ENCODE assay signal across 28 cellular contexts in genomic region chr4:108965472-108966076, GRCh38.
"Had no signal": no experiment of that assay in that cellular context is flagged by ENCODE, and none has a peak within 500 bp of the region (broad histone marks: within the 10 kb centered on the region; RNA-seq: fewer than 3 reads in every experiment).

No MANE protein-coding gene starts in this region.

- H3K36me3 ChIP-seq: brain microvascular endothelial cell, cardiac muscle cell, WERI-Rb-1 had no signal

- ATAC-seq: activated CD4-positive, alpha-beta T cell treated with anti-CD3 and anti-CD28 coated beads for 36 hours; activated T-helper 17 cell treated with anti-CD3 and anti-CD28 coated beads, Interleukin-2, amount 50 U/mL, for 72 hours; PC-3; T-cell had no signal

- DNase-seq: activated CD4-positive, alpha-beta memory T cell treated with anti-CD3 and anti-CD28 coated beads, Interleukin-2, amount 10 ng/mL, durations not matched to agents 7 days and 5 days; activated CD4-positive, alpha-beta T cell treated with anti-CD3 and anti-CD28 coated beads for 36 hours; activated CD4-positive, alpha-beta T cell treated with anti-CD3 and anti-CD28 coated beads, Interleukin-2, amount 50 U/mL, for 1 hour; activated gamma-delta T cell; activated naive CD4-positive, alpha-beta T cell treated with anti-CD3 and anti-CD28 coated beads for 36 hours; activated T-cell treated with anti-CD3 and anti-CD28 coated beads for 4 hours; activated T-cell treated with anti-CD3 and anti-CD28 coated beads, Interleukin-2, amount 50 U/mL, for 48 hours; amygdala; brain microvascular endothelial cell; MM.1S; NCI-H1105; NCI-H1436; NCI-H1694 treated with DMSO at 0.1 percent for 48 hours; NCI-H2081; NCI-H2171; NCI-H226; NCI-H69; NK-92 treated with Interleukin-12 subunit alpha and Interleukin-12 subunit beta, amount 100 ng/mL, for 24 hours; PC-3; SIG-M5; T-cell; T-helper 2 cell; T1000; WERI-Rb-1 had no signal

- H3K4me3 ChIP-seq: cardiac muscle cell, SK-N-MC had no signal

- H3K27ac ChIP-seq: brain microvascular endothelial cell, cardiac muscle cell, SK-N-MC, WERI-Rb-1 had no signal

- FAIRE-seq: TTC549 had no signal
